In genomic region chr12:50219544-50219943, GRCh38 we compare ENCODE assay signal across 12 cellular contexts. TPM values are rescaled to one million over a fixed set of nuclear protein-coding genes. Genes with fewer than 3 reads are reported as not detected.
DNase-seq lines count a peak whose midpoint lies in the region; ATAC-seq and TF ChIP-seq lines count a peak whose summit lies in the region.
"Had no signal": no experiment of that assay in that cellular context is flagged by ENCODE, and none has a peak within 500 bp of the region (broad histone marks: within the 10 kb centered on the region; RNA-seq: fewer than 3 reads in every experiment).

No MANE protein-coding gene starts in this region.

- H2AFZ ChIP-seq in KMS-11 (ENCODE audit: low read depth), result no peak overlapping the region

- H3K9me3 ChIP-seq in CD4-positive, alpha-beta T cell (ENCODE audit: control insufficient read depth, low read length), result no peaks in the 10 kb centered on the region
- H3K9me3 ChIP-seq in ovary, result no peaks in the 10 kb centered on the region

- no peak for TF ChIP-seq CTCF in CD4-positive, alpha-beta T cell (IDR thresholded peaks at IDR 0.05)
- no peak for TF ChIP-seq CTCF in KMS-11 (conservative IDR thresholded peaks at IDR 0.05; ENCODE audit: low read depth, low read length)
- TF ChIP-seq CTCF in coronary artery (IDR thresholded peaks at IDR 0.05), result no peak
- no peak for TF ChIP-seq CTCF in ovary (IDR thresholded peaks at IDR 0.05)
- no peak for TF ChIP-seq CTCF in HFFc6 (IDR thresholded peaks at IDR 0.05)

- intact Hi-C loops in CD4-positive, alpha-beta T cell (cut with DNase I, micrococcal nuclease), result loop anchor here in 1 of 2 experiments (10.0 kb wide), 1 partner anchor 415 kb away; no protein-coding TSS in a partner anchor
- intact Hi-C loops in ovary (cut with DNase I), result no loop called here

- no peak for TF ChIP-seq EP300 in ovary (IDR thresholded peaks at IDR 0.05)

- H3K4me1 ChIP-seq in KMS-11 (ENCODE audit: low read depth, poor library complexity, severe bottlenecking) (peaks cover 51% of the 10 kb centered on the region), ovary (ENCODE audit: insufficient read depth) (peaks cover 4% of the 10 kb centered on the region)

- 88 to 95% (median 92%) methylated on average over 2 of the region's 2 CpGs for WGBS in ovary, 3 donors

- DNase-seq in CD4-positive, alpha-beta T cell, result no peak
- no peak for DNase-seq in coronary artery (ENCODE audit: low spot score)
- no peak for DNase-seq in ovary
- no peak for DNase-seq in HT-29 (ENCODE audit: low spot score)
- no peak for DNase-seq in HFFc6
- DNase-seq in amygdala (lab: John Stamatoyannopoulos, UW), result no peak
- DNase-seq in effector CD4-positive, alpha-beta T cell, result no peak
- DNase-seq: DMS 273 treated with DMSO at 0.1 percent for 48 hours, NCI-H524 had no signal

- no peaks in the 10 kb centered on the region for H3K36me3 Mint-ChIP-seq in CD4-positive, alpha-beta T cell (ENCODE audit: low read depth)
- peaks cover 19% of the 10 kb centered on the region for H3K36me3 Mint-ChIP-seq in HFFc6 (ENCODE audit: low read depth)

- H3K4me1 Mint-ChIP-seq in CD4-positive, alpha-beta T cell (ENCODE audit: low read depth), result peaks cover 36% of the 10 kb centered on the region
- H3K4me1 Mint-ChIP-seq in HFFc6 (ENCODE audit: low read depth), result peaks cover 37% of the 10 kb centered on the region

- H3K9ac ChIP-seq in KMS-11, result no peak overlapping the region

- H3K36me3 ChIP-seq in KMS-11 (ENCODE audit: insufficient read depth) (no peaks in the 10 kb centered on the region), ovary (no peaks in the 10 kb centered on the region)

- no peaks in the 10 kb centered on the region for H3K27me3 ChIP-seq in CD4-positive, alpha-beta T cell (ENCODE audit: control insufficient read depth, insufficient read depth, low read length)
- H3K27me3 ChIP-seq in KMS-11 (ENCODE audit: insufficient read depth, low read depth) (no peaks in the 10 kb centered on the region), ovary (no peaks in the 10 kb centered on the region)

- no peak for TF ChIP-seq POLR2A in ovary (IDR thresholded peaks at IDR 0.05)

- no peak overlapping the region for H3K27ac Mint-ChIP-seq in CD4-positive, alpha-beta T cell
- H3K27ac Mint-ChIP-seq in HFFc6, result no peak overlapping the region

- H3K27ac ChIP-seq in CD4-positive, alpha-beta T cell (ENCODE audit: low read depth, low read length), result peak overlapping the region; percentile 58
- peak overlapping the region; percentile 62; the same call in 1 of the 2 replicates for H3K27ac ChIP-seq in KMS-11
- H3K27ac ChIP-seq in coronary artery, result peak overlapping the region in 1 of 2 donors; percentile 91
- H3K27ac ChIP-seq in ovary, result peak overlapping the region in 1 of 2 donors; percentile 52

- POLR2A ChIA-PET in CD4-positive, alpha-beta T cell (lab: Charles Lee), result no interaction called here

- no peaks in the 10 kb centered on the region for H3K9me3 Mint-ChIP-seq in CD4-positive, alpha-beta T cell
- H3K9me3 Mint-ChIP-seq in HFFc6, result peaks cover 11% of the 10 kb centered on the region; the same call in 1 of the 2 replicates
- H3K9me3 Mint-ChIP-seq: central memory CD8-positive, alpha-beta T cell; nephron had no signal

- CTCF ChIA-PET in CD4-positive, alpha-beta T cell (lab: Charles Lee), result no interaction called here

- no peaks in the 10 kb centered on the region for H3K79me2 ChIP-seq in KMS-11 (ENCODE audit: insufficient read depth, low read depth)

- H3K4me3 ChIP-seq in KMS-11 (IDR thresholded peaks at IDR 0.05; ENCODE audit: insufficient read depth, low read depth, low read length) (no peak overlapping the region), coronary artery (peak overlapping the region; percentile 75), ovary (peak overlapping the region; percentile 43)

- H3K4me3 Mint-ChIP-seq in CD4-positive, alpha-beta T cell, result no peak overlapping the region
- no peak overlapping the region for H3K4me3 Mint-ChIP-seq in HFFc6
- H3K4me3 Mint-ChIP-seq: central memory CD8-positive, alpha-beta T cell had no signal

- H4K20me1 ChIP-seq in KMS-11 (ENCODE audit: insufficient read depth), result no peaks in the 10 kb centered on the region

- no peaks in the 10 kb centered on the region for H3K27me3 Mint-ChIP-seq in CD4-positive, alpha-beta T cell
- peaks cover 1% of the 10 kb centered on the region; the same call in 1 of the 2 replicates for H3K27me3 Mint-ChIP-seq in HFFc6 (ENCODE audit: insufficient read depth)
- H3K27me3 Mint-ChIP-seq: central memory CD8-positive, alpha-beta T cell had no signal

- H3K4me2 ChIP-seq in KMS-11, result peak overlapping the region; percentile 80; the same call in 1 of the 2 replicates

- ATAC-seq in CD4-positive, alpha-beta T cell (ENCODE audit: poor library complexity), result no peak

RNA-seq across cellular contexts. Expression of gene CERS5, which starts 52.4 kb away (rescaled TPM):
- 10 to 100 TPM; 42.3 to 44.5 TPM for total RNA-seq in CD4-positive, alpha-beta T cell
- 10 to 100 TPM; 29.1 to 67.3 (median 44.9) TPM for total RNA-seq in ovary
- polyA plus RNA-seq in ovary, result 10 to 100 TPM; 47.9 to 76.9 TPM
- 13.9 and 20.5 TPM in 2 replicates for total RNA-seq in HT-29 (2014; rRNA removed; shearing (Covaris generic))
- total RNA-seq in HFFc6 (2021; fragmentation: NEBNext Ultra II Directional; extraction: Animal tissue kit (Norgen Biotek cat#: 25700)), result 10 to 100 TPM; 48.0 to 69.3 (median 60.3) TPM
